ENCODE assay signal across 13 cellular contexts in the genomic region with DNA sequence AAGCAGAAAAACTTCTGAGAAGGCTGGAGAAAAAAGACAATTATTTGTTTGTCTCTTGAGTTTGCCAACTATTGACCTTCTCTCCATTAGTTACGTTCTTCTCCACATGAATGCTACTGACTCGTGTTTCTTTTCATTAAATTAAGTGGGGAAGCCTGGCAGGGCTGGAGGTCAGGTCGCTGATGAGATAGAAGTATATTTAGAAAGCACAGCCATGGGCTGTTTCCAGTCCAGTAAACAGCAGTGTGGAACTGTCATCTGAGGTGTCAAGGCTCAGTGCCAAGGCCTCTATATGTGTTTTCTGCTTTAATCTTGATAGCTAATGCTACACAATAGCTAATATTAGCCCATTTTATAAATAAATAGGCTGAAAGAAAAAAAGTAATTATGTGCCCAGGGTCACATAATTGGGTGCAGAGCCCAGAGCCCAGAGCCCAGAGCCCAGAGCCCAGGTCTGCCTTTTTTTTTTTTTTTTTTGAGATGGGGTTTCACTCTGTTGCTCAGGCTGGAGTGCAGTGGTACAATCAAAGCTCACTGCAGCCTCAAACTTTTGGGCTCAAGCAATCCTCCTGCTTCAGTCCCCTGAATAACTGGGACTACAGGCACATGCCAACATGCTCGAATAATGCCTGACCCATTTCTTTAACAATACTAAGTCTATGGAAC.
A peak's percentile ranks its signal among the peaks of the same experiment; 100 is the strongest.
DNase-seq lines count a peak whose midpoint lies in the region; ATAC-seq and TF ChIP-seq lines count a peak whose summit lies in the region.
"Had no signal": no experiment of that assay in that cellular context is flagged by ENCODE, and none has a peak within 500 bp of the region (broad histone marks: within the 10 kb centered on the region; RNA-seq: fewer than 3 reads in every experiment).

No MANE protein-coding gene starts in this region.

- H3K27me3 Mint-ChIP-seq in nephron progenitor cell (ENCODE audit: low read depth, poor library complexity), result no peaks in the 10 kb centered on the region
- H3K27me3 Mint-ChIP-seq in T-helper 2 cell treated with Interferon-gamma antibody and Interleukin-4, amounts not matched to agents 5 μg/mL and 100 μg/mL, for 36 hours (ENCODE audit: low read depth), result peaks cover 25% of the 10 kb centered on the region

- TF ChIP-seq CTCF in nephron progenitor cell (IDR thresholded peaks at IDR 0.05), result no peak

- H3K4me3 Mint-ChIP-seq in nephron progenitor cell, result peak overlapping the region; percentile 47
- no peak overlapping the region for H3K4me3 Mint-ChIP-seq in T-helper 2 cell treated with Interferon-gamma antibody and Interleukin-4, amounts not matched to agents 5 μg/mL and 100 μg/mL, for 36 hours
- H3K4me3 Mint-ChIP-seq: activated naive CD8-positive, alpha-beta T cell treated with anti-CD3 and anti-CD28 coated beads, Interleukin-2, amount 50 U/mL, for 24 hours had no signal

- H3K27ac Mint-ChIP-seq in nephron progenitor cell, result peak overlapping the region; percentile 98
- no peak overlapping the region for H3K27ac Mint-ChIP-seq in T-helper 2 cell treated with Interferon-gamma antibody and Interleukin-4, amounts not matched to agents 5 μg/mL and 100 μg/mL, for 36 hours

- H3K9me3 Mint-ChIP-seq in nephron progenitor cell, result no peaks in the 10 kb centered on the region
- no peaks in the 10 kb centered on the region for H3K9me3 Mint-ChIP-seq in T-helper 2 cell treated with Interferon-gamma antibody and Interleukin-4, amounts not matched to agents 5 μg/mL and 100 μg/mL, for 36 hours
- H3K9me3 Mint-ChIP-seq: activated naive CD8-positive, alpha-beta T cell treated with anti-CD3 and anti-CD28 coated beads, Interleukin-2, amount 50 U/mL, for 24 hours had no signal

- no peak for DNase-seq in nephron progenitor cell
- no peak for DNase-seq in T-helper 2 cell treated with Interferon-gamma antibody and Interleukin-4, amounts not matched to agents 5 μg/mL and 100 μg/mL, for 36 hours (ENCODE audit: low spot score)
- DNase-seq in SW 1271 (lab: John Stamatoyannopoulos, UW), result no peak
- no peak for DNase-seq in pons (ENCODE audit: low spot score)
- DNase-seq: activated naive CD8-positive, alpha-beta T cell treated with anti-CD3 and anti-CD28 coated beads, Interleukin-2, amount 50 U/mL, for 24 hours; Calu3; left lung; NCI-H774; stimulated activated CD4-positive, alpha-beta T cell treated with anti-CD3 and anti-CD28 coated beads, Interleukin-15, amount 100 ng/mL, for 24 hours had no signal

- H3K36me3 Mint-ChIP-seq in nephron progenitor cell (ENCODE audit: low read depth), result peaks cover 6% of the 10 kb centered on the region
- no peaks in the 10 kb centered on the region for H3K36me3 Mint-ChIP-seq in T-helper 2 cell treated with Interferon-gamma antibody and Interleukin-4, amounts not matched to agents 5 μg/mL and 100 μg/mL, for 36 hours (ENCODE audit: low read depth)

- H3K4me1 Mint-ChIP-seq in nephron progenitor cell, result peaks cover 72% of the 10 kb centered on the region
- peaks cover 19% of the 10 kb centered on the region for H3K4me1 Mint-ChIP-seq in T-helper 2 cell treated with Interferon-gamma antibody and Interleukin-4, amounts not matched to agents 5 μg/mL and 100 μg/mL, for 36 hours (ENCODE audit: low read depth)

- ATAC-seq in GM18519 (IDR thresholded peaks at IDR 0.05; ENCODE audit: low FRiP score, unreplicated experiment) (peak; percentile 60), GM21526 (IDR thresholded peaks at IDR 0.05; ENCODE audit: low FRiP score, unreplicated experiment) (peak; percentile 41), HG03460 (IDR thresholded peaks at IDR 0.05; ENCODE audit: unreplicated experiment) (peak; percentile 61), GM21619 (IDR thresholded peaks at IDR 0.05; ENCODE audit: unreplicated experiment) (no peak)
- ATAC-seq: activated naive CD8-positive, alpha-beta T cell treated with anti-CD3 and anti-CD28 coated beads, Interleukin-2, amount 50 U/mL, for 24 hours; left lung had no signal
